Comparison of ENCODE assay signal across 25 cellular contexts in genomic region chr5:40464461-40464860, GRCh38.
DNase-seq lines count a peak whose midpoint lies in the region; ATAC-seq, FAIRE-seq and TF ChIP-seq lines count a peak whose summit lies in the region.
"Had no signal": no experiment of that assay in that cellular context is flagged by ENCODE, and none has a peak within 500 bp of the region (broad histone marks: within the 10 kb centered on the region; RNA-seq: fewer than 3 reads in every experiment).

No MANE protein-coding gene starts in this region.

- H3K4me3 Mint-ChIP-seq in HFFc6: peak overlapping the region; percentile 33; the same call in 1 of the 2 replicates
- H3K4me3 Mint-ChIP-seq in astrocyte (ENCODE audit: unreplicated experiment): no peak overlapping the region
- H3K4me3 Mint-ChIP-seq: activated CD8-positive, alpha-beta T cell treated with anti-CD3 and anti-CD28 coated beads for 36 hours; activated naive CD8-positive, alpha-beta T cell treated with anti-CD3 and anti-CD28 coated beads for 36 hours; CD8-positive, alpha-beta memory T cell; stimulated activated naive CD8-positive, alpha-beta T cell treated with anti-CD3 and anti-CD28 coated beads, Interleukin-15, Interleukin-2, amounts not matched to agents 100 ng/mL and 50 ng/mL, for 24 hours; T-helper 17 cell had no signal

- H3K79me2 ChIP-seq in astrocyte (ENCODE audit: insufficient read depth, low read length) (no peaks in the 10 kb centered on the region), hepatocyte (no peaks in the 10 kb centered on the region)

- DNase-seq in A172 (ENCODE audit: low spot score): peak; percentile 37
- DNase-seq in HFFc6: no peak
- no peak for DNase-seq in astrocyte (ENCODE audit: low read depth)
- DNase-seq in fibroblast of the aortic adventitia (ENCODE audit: low read depth): peak; percentile 10
- DNase-seq in hepatocyte (ENCODE audit: low spot score): no peak
- no peak for DNase-seq in psoas muscle
- no peak for DNase-seq in NCI-H1694 treated with DMSO at 0.1 percent for 48 hours (lab: John Stamatoyannopoulos, UW)
- DNase-seq: activated CD8-positive, alpha-beta T cell treated with anti-CD3 and anti-CD28 coated beads for 36 hours; activated naive CD8-positive, alpha-beta T cell treated with anti-CD3 and anti-CD28 coated beads for 36 hours; aorta; BE2C; CD8-positive, alpha-beta memory T cell; DMS 273 treated with DMSO at 0.1 percent for 48 hours; foreskin melanocyte; KBM-7; mesenchymal stem cell; MM.1S; NCI-H1417 treated with DMSO at 0.1 percent for 48 hours; NCI-H345; NCI-H748 treated with DMSO at 0.1 percent for 48 hours; RPMI8226; T-helper 17 cell; uterus had no signal

- FAIRE-seq in astrocyte (lab: Jason Lieb, UNC): no peak

- H3K27me3 ChIP-seq in astrocyte (ENCODE audit: insufficient read depth, low read length) (no peaks in the 10 kb centered on the region), hepatocyte (no peaks in the 10 kb centered on the region), psoas muscle (ENCODE audit: insufficient read depth in 3 of 3, low read length in 2 of 3) (no peaks in the 10 kb centered on the region)
- H3K27me3 ChIP-seq: BE2C, uterus had no signal

- H3K4me1 Mint-ChIP-seq in HFFc6 (ENCODE audit: low read depth): peaks cover 36% of the 10 kb centered on the region
- no peaks in the 10 kb centered on the region for H3K4me1 Mint-ChIP-seq in astrocyte (ENCODE audit: low read depth, unreplicated experiment)
- H3K4me1 Mint-ChIP-seq: CD8-positive, alpha-beta memory T cell had no signal

- H3K4me3 ChIP-seq in astrocyte (ENCODE audit: insufficient read depth, low read depth, low read length): no peak overlapping the region
- no peak overlapping the region for H3K4me3 ChIP-seq in fibroblast of the aortic adventitia (ENCODE audit: low read depth, low read length)
- H3K4me3 ChIP-seq in hepatocyte: no peak overlapping the region
- no peak overlapping the region for H3K4me3 ChIP-seq in psoas muscle
- H3K4me3 ChIP-seq: uterus had no signal

- H3K9me3 ChIP-seq in astrocyte (ENCODE audit: insufficient read depth, low read depth, low read length) (no peaks in the 10 kb centered on the region), hepatocyte (ENCODE audit: low read depth) (no peaks in the 10 kb centered on the region), psoas muscle (no peaks in the 10 kb centered on the region)
- H3K9me3 ChIP-seq: BE2C had no signal

- H4K20me1 ChIP-seq in astrocyte (ENCODE audit: insufficient read depth, low read length) (no peaks in the 10 kb centered on the region), hepatocyte (ENCODE audit: insufficient read depth, poor library complexity, severe bottlenecking) (no peaks in the 10 kb centered on the region)

- H3K9me3 Mint-ChIP-seq in HFFc6: peaks cover 16% of the 10 kb centered on the region
- H3K9me3 Mint-ChIP-seq in astrocyte (ENCODE audit: unreplicated experiment): peaks cover 3% of the 10 kb centered on the region

- no peaks in the 10 kb centered on the region for H3K36me3 ChIP-seq in astrocyte (ENCODE audit: insufficient read depth, low read length)
- H3K36me3 ChIP-seq in hepatocyte (replicated peaks; ENCODE audit: insufficient read depth, low read depth): no peaks in the 10 kb centered on the region
- H3K36me3 ChIP-seq in psoas muscle (ENCODE audit: insufficient read depth in 1 of 2, low read depth in 1 of 2): no peaks in the 10 kb centered on the region
- H3K36me3 ChIP-seq: BE2C, uterus had no signal

- no peak for ATAC-seq in HG02623 (IDR thresholded peaks at IDR 0.05; ENCODE audit: unreplicated experiment)
- no peak for ATAC-seq in psoas muscle
- ATAC-seq: activated CD8-positive, alpha-beta T cell treated with anti-CD3 and anti-CD28 coated beads for 36 hours; T-helper 17 cell had no signal

- no peaks in the 10 kb centered on the region for H3K9me2 ChIP-seq in hepatocyte (replicated peaks; ENCODE audit: insufficient read depth)

- H3K4me2 ChIP-seq in astrocyte (ENCODE audit: low read length) (peak overlapping the region; percentile 46), hepatocyte (no peak overlapping the region)

- H3K27me3 Mint-ChIP-seq in HFFc6 (ENCODE audit: insufficient read depth) (peaks cover 3% of the 10 kb centered on the region; the same call in 1 of the 2 replicates), astrocyte (ENCODE audit: low read depth, unreplicated experiment) (no peaks in the 10 kb centered on the region)
- H3K27me3 Mint-ChIP-seq: activated CD8-positive, alpha-beta T cell treated with anti-CD3 and anti-CD28 coated beads for 36 hours; activated naive CD8-positive, alpha-beta T cell treated with anti-CD3 and anti-CD28 coated beads for 36 hours; stimulated activated naive CD8-positive, alpha-beta T cell treated with anti-CD3 and anti-CD28 coated beads, Interleukin-15, Interleukin-2, amounts not matched to agents 100 ng/mL and 50 ng/mL, for 24 hours; T-helper 17 cell had no signal

- H3K4me1 ChIP-seq in astrocyte (ENCODE audit: insufficient read depth, low read length) (no peaks in the 10 kb centered on the region), hepatocyte (ENCODE audit: insufficient read depth) (no peaks in the 10 kb centered on the region), psoas muscle (no peaks in the 10 kb centered on the region)
- H3K4me1 ChIP-seq: BE2C, uterus had no signal

- peak overlapping the region; percentile 40; the same call in 1 of the 2 replicates for H3K27ac Mint-ChIP-seq in HFFc6
- H3K27ac Mint-ChIP-seq in astrocyte (ENCODE audit: unreplicated experiment): no peak overlapping the region
- H3K27ac Mint-ChIP-seq: activated CD8-positive, alpha-beta T cell treated with anti-CD3 and anti-CD28 coated beads for 36 hours; activated naive CD8-positive, alpha-beta T cell treated with anti-CD3 and anti-CD28 coated beads for 36 hours; CD8-positive, alpha-beta memory T cell; stimulated activated naive CD8-positive, alpha-beta T cell treated with anti-CD3 and anti-CD28 coated beads, Interleukin-15, Interleukin-2, amounts not matched to agents 100 ng/mL and 50 ng/mL, for 24 hours; T-helper 17 cell had no signal

- 80% methylated on average over 4 of the region's 4 CpGs for WGBS in hepatocyte (ENCODE audit: low lambda C conversion rate, missing lambda C conversion rate)
- 71 to 82% (median 77%) methylated on average over 4 of the region's 4 CpGs for WGBS in psoas muscle, 3 donors

- H2AFZ ChIP-seq in astrocyte (ENCODE audit: low read depth, low read length) (no peak overlapping the region), hepatocyte (no peak overlapping the region)

- no peak overlapping the region for H3K27ac ChIP-seq in astrocyte (ENCODE audit: low read depth, low read length)
- H3K27ac ChIP-seq in hepatocyte: no peak overlapping the region
- no peak overlapping the region for H3K27ac ChIP-seq in psoas muscle
- H3K27ac ChIP-seq: uterus had no signal

- H3K36me3 Mint-ChIP-seq in HFFc6 (ENCODE audit: low read depth) (peaks cover 13% of the 10 kb centered on the region), astrocyte (ENCODE audit: low read depth, unreplicated experiment) (no peaks in the 10 kb centered on the region)

- intact Hi-C loops in psoas muscle (cut with DNase I): no loop called here

- TF ChIP-seq CTCF in HFFc6 (IDR thresholded peaks at IDR 0.05): no peak
- no peak for TF ChIP-seq CTCF in astrocyte (IDR thresholded peaks at IDR 0.05; ENCODE audit: insufficient read depth, low read depth, low read length)
- no peak for TF ChIP-seq CTCF in fibroblast of the aortic adventitia (IDR thresholded peaks at IDR 0.05; ENCODE audit: insufficient read depth, low read length)
- TF ChIP-seq CTCF in hepatocyte (IDR thresholded peaks at IDR 0.05; ENCODE audit: poor library complexity): no peak
- TF ChIP-seq CTCF in psoas muscle (IDR thresholded peaks at IDR 0.05): no peak

- no peak overlapping the region for H3K9ac ChIP-seq in astrocyte (ENCODE audit: low read length)

Comparison
In these comparisons a context has a peak if more than half of its experiments do, and no peak if none do; other contexts are left out.
1. DNase-seq: peak in A172 (single experiment) and fibroblast of the aortic adventitia (single experiment); none in HFFc6 (single experiment), astrocyte (single experiment), hepatocyte (single experiment), psoas muscle (0 of 2) and NCI-H1694 treated with DMSO at 0.1 percent for 48 hours (single experiment).